28 cellular contexts compared by ENCODE assay signal in the genomic region with DNA sequence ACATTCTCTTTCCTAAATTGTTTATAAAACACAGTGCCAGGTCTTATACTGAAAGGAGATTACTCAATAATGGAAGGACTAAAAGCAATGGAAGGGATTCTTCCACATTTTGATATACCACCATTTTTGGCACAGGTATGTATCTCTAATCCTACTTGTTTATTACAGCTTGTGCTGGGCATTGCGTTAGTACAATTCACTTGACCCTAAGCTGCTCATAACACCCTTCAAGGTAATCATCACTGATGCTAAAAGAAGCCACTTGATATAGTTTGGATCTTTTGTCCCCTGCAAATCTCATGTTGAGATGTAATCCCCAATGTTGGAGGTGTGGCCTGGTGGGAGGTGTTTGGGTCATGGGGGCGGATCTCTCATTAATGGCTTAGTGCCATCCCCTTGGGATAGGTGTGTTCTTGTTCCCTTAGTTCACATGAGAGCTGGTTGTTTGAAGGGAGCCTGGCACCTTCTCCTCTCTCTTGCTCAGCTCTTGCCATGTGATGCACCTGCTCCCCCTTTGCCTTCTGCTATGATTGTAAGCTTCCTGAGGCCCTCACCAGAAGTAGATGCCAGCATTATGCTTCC.
A peak's percentile ranks its signal among the peaks of the same experiment; 100 is the strongest.
DNase-seq lines count a peak whose midpoint lies in the region; ATAC-seq and TF ChIP-seq lines count a peak whose summit lies in the region.
"Had no signal": no experiment of that assay in that cellular context is flagged by ENCODE, and none has a peak within 500 bp of the region (broad histone marks: within the 10 kb centered on the region; RNA-seq: fewer than 3 reads in every experiment).

No MANE protein-coding gene starts in this region.

- TF ChIP-seq EP300 in gastroesophageal sphincter (IDR thresholded peaks at IDR 0.05), result peak; percentile 42
- TF ChIP-seq EP300 in sigmoid colon (IDR thresholded peaks at IDR 0.05), result no peak

- H3K27ac ChIP-seq in gastroesophageal sphincter, result peak overlapping the region; percentile 40 to 83 (median 78)
- peak overlapping the region; percentile 23 to 79 (median 62) for H3K27ac ChIP-seq in sigmoid colon
- H3K27ac ChIP-seq: cardiac muscle cell, epithelial cell of prostate, foreskin keratinocyte, psoas muscle, WERI-Rb-1 had no signal

- no peaks in the 10 kb centered on the region for H3K27me3 ChIP-seq in adipocyte (replicated peaks; ENCODE audit: control insufficient read depth, insufficient read depth, low read length)
- no peaks in the 10 kb centered on the region for H3K27me3 ChIP-seq in gastroesophageal sphincter
- H3K27me3 ChIP-seq in sigmoid colon, result no peaks in the 10 kb centered on the region
- H3K27me3 ChIP-seq: foreskin keratinocyte had no signal

- CTCF ChIA-PET in HEK293T (lab: Yijun Ruan, JAX), result no interaction called here

- H3K36me3 ChIP-seq in adipocyte (ENCODE audit: control insufficient read depth, insufficient read depth, low read length, severe bottlenecking) (no peaks in the 10 kb centered on the region), gastroesophageal sphincter (peaks cover 0 to 13% of the 10 kb centered on the region in 2 donors), sigmoid colon (peaks cover 0 to 12% (median 3%) of the 10 kb centered on the region in 4 donors)
- H3K36me3 ChIP-seq: cardiac muscle cell, WERI-Rb-1 had no signal

- intact Hi-C loops in sigmoid colon (cut with DNase I), result no loop called here

- H3K4me1 ChIP-seq in adipocyte (ENCODE audit: control insufficient read depth, insufficient read depth, low read length), result peaks cover 18% of the 10 kb centered on the region
- peaks cover 14 to 84% (median 15%) of the 10 kb centered on the region in 3 donors for H3K4me1 ChIP-seq in gastroesophageal sphincter
- peaks cover 0 to 85% (median 68%) of the 10 kb centered on the region in 4 donors for H3K4me1 ChIP-seq in sigmoid colon
- H3K4me1 ChIP-seq: foreskin keratinocyte had no signal

- H3K9ac ChIP-seq in adipocyte (ENCODE audit: low read length), result no peak overlapping the region

- peak; percentile 40 for DNase-seq in EH (ENCODE audit: low read depth)
- DNase-seq in adipocyte (ENCODE audit: low read depth), result peak; percentile 34
- no peak for DNase-seq in sigmoid colon
- DNase-seq in HEK293T (ENCODE audit: extremely low spot score), result no peak
- DNase-seq in NCI-H2081 treated with DMSO at 0.1 percent for 48 hours (lab: John Stamatoyannopoulos, UW), result no peak
- no peak for DNase-seq in EL
- DNase-seq: activated CD4-positive, alpha-beta T cell treated with anti-CD3 and anti-CD28 coated beads for 4 hours; activated CD8-positive, alpha-beta memory T cell treated with anti-CD3 and anti-CD28 coated beads for 24 hours; cortex of kidney; DND-41; effector memory CD4-positive, alpha-beta T cell; foreskin keratinocyte; mucosa of descending colon; natural killer cell; NCI-H1048; NCI-H2029; NCI-H226; NCI-H526 treated with DMSO at 0.1 percent for 48 hours; occipital lobe; psoas muscle; SIG-M5; stimulated activated CD4-positive, alpha-beta T cell treated with anti-CD3 and anti-CD28 coated beads, Interleukin-4, amount 100 ng/mL, for 24 hours; WERI-Rb-1 had no signal

- ATAC-seq in gastroesophageal sphincter, result peak; percentile 89
- ATAC-seq: activated naive CD4-positive, alpha-beta T cell treated with anti-CD3 and anti-CD28 coated beads, Interleukin-2, amount 50 U/mL, for 72 hours; foreskin keratinocyte; mucosa of descending colon; natural killer cell; Panc1; psoas muscle had no signal

- no peak overlapping the region for H3K4me3 ChIP-seq in adipocyte (ENCODE audit: low read length)
- no peak overlapping the region for H3K4me3 ChIP-seq in gastroesophageal sphincter
- no peak overlapping the region for H3K4me3 ChIP-seq in sigmoid colon
- H3K4me3 ChIP-seq: cardiac muscle cell, mucosa of descending colon, psoas muscle had no signal

- H3K9me3 ChIP-seq in adipocyte (ENCODE audit: control insufficient read depth, low read length) (no peaks in the 10 kb centered on the region), gastroesophageal sphincter (no peaks in the 10 kb centered on the region), sigmoid colon (no peaks in the 10 kb centered on the region)
- H3K9me3 ChIP-seq: mucosa of descending colon, psoas muscle had no signal

- TF ChIP-seq POLR2A in gastroesophageal sphincter (IDR thresholded peaks at IDR 0.05) (no peak), sigmoid colon (IDR thresholded peaks at IDR 0.05) (no peak)

- WGBS in gastroesophageal sphincter (ENCODE audit: low coverage in 1 of 2), 2 donors, result 24 to 83% methylated on average over 1 to 2 of the region's 2 CpGs
- 72 to 89% methylated on average over 2 of the region's 2 CpGs for WGBS in sigmoid colon, 2 donors

- POLR2A ChIA-PET in HEK293T (lab: Yijun Ruan, JAX), result no interaction called here

- TF ChIP-seq CTCF in gastroesophageal sphincter (IDR thresholded peaks at IDR 0.05) (no peak), sigmoid colon (IDR thresholded peaks at IDR 0.05) (no peak)

TF ChIP-seq in HEK293T, 16 proteins besides CTCF, POLR2A, EP300 and RAD21:
- TF ChIP-seq PKNOX1 (IDR thresholded peaks at IDR 0.05) (no peak), LEF1 (IDR thresholded peaks at IDR 0.05; ENCODE audit: borderline replicate concordance) (no peak), FOXK2 (IDR thresholded peaks at IDR 0.05) (no peak), L3MBTL2 (conservative IDR thresholded peaks at IDR 0.05) (no peak), FOXA1 (IDR thresholded peaks at IDR 0.05) (no peak)

Comparison
In these comparisons a context has a peak if more than half of its experiments do, and no peak if none do; other contexts are left out.
1. DNase-seq: peak in EH (single experiment) and adipocyte (single experiment); none in sigmoid colon (single experiment), HEK293T (single experiment), NCI-H2081 treated with DMSO at 0.1 percent for 48 hours (single experiment) and EL (single experiment).